ENCODE assay signal across 7 cellular contexts in genomic region chr10:97407211-97407951, GRCh38. TPM values are rescaled to one million over a fixed set of nuclear protein-coding genes. Genes with fewer than 3 reads are reported as not detected.
DNase-seq lines count a peak whose midpoint lies in the region; ATAC-seq and TF ChIP-seq lines count a peak whose summit lies in the region.

No MANE protein-coding gene starts in this region.

- peak; percentile 91 for ATAC-seq in HG02610 (IDR thresholded peaks at IDR 0.05; ENCODE audit: unreplicated experiment)

- no peaks in the 10 kb centered on the region for H3K36me3 Mint-ChIP-seq in activated naive CD4-positive, alpha-beta T cell treated with anti-CD3 and anti-CD28 coated beads, Interleukin-2, amount 50 U/mL, for 24 hours
- no peaks in the 10 kb centered on the region for H3K36me3 Mint-ChIP-seq in osteocyte (ENCODE audit: unreplicated experiment)

- H3K4me3 Mint-ChIP-seq in activated naive CD4-positive, alpha-beta T cell treated with anti-CD3 and anti-CD28 coated beads, Interleukin-2, amount 50 U/mL, for 24 hours: peak overlapping the region; percentile 66
- H3K4me3 Mint-ChIP-seq in osteocyte (ENCODE audit: unreplicated experiment): no peak overlapping the region

- H3K4me1 Mint-ChIP-seq in activated naive CD4-positive, alpha-beta T cell treated with anti-CD3 and anti-CD28 coated beads, Interleukin-2, amount 50 U/mL, for 24 hours: peaks cover 9% of the 10 kb centered on the region
- peaks cover 2% of the 10 kb centered on the region for H3K4me1 Mint-ChIP-seq in osteocyte (ENCODE audit: unreplicated experiment)

- no peaks in the 10 kb centered on the region for H3K27me3 Mint-ChIP-seq in activated naive CD4-positive, alpha-beta T cell treated with anti-CD3 and anti-CD28 coated beads, Interleukin-2, amount 50 U/mL, for 24 hours
- no peaks in the 10 kb centered on the region for H3K27me3 Mint-ChIP-seq in osteocyte (ENCODE audit: unreplicated experiment)

- peak; percentile 87 for DNase-seq in MV-4-11 (lab: John Stamatoyannopoulos, UW)
- DNase-seq in SIG-M5 (lab: John Stamatoyannopoulos, UW): peak; percentile 30
- DNase-seq in globus pallidus (ENCODE audit: low spot score): peak; percentile 68
- no peak for DNase-seq in osteocyte (ENCODE audit: extremely low spot score, unreplicated experiment)

- H3K9me3 Mint-ChIP-seq in activated naive CD4-positive, alpha-beta T cell treated with anti-CD3 and anti-CD28 coated beads, Interleukin-2, amount 50 U/mL, for 24 hours: no peaks in the 10 kb centered on the region
- no peaks in the 10 kb centered on the region for H3K9me3 Mint-ChIP-seq in osteocyte (ENCODE audit: unreplicated experiment)

- H3K27ac Mint-ChIP-seq in activated naive CD4-positive, alpha-beta T cell treated with anti-CD3 and anti-CD28 coated beads, Interleukin-2, amount 50 U/mL, for 24 hours: no peak overlapping the region
- no peak overlapping the region for H3K27ac Mint-ChIP-seq in osteocyte (ENCODE audit: unreplicated experiment)

- TF ChIP-seq CTCF in GM12874 (IDR thresholded peaks at IDR 0.05; ENCODE audit: insufficient read depth, low read depth, low read length) (peak; percentile 69), osteocyte (IDR thresholded peaks at IDR 0.05) (peak; percentile 88)

RNA-seq across cellular contexts. Expression of gene RRP12, which starts 6.2 kb away (rescaled TPM):
- total RNA-seq in osteocyte: 27.0 and 30.1 TPM in 2 replicates

RNA-seq across cellular contexts. Expression of gene PGAM1, which starts 18.6 kb away (rescaled TPM):
- 234 and 236 TPM in 2 replicates for total RNA-seq in osteocyte

RNA-seq across cellular contexts. Expression of gene EXOSC1, which starts 38.4 kb away (rescaled TPM):
- 31.9 and 32.4 TPM in 2 replicates for total RNA-seq in osteocyte

RNA-seq across cellular contexts. Expression of gene ZDHHC16, which starts 38.6 kb away (rescaled TPM):
- total RNA-seq in osteocyte: 46.9 and 50.9 TPM in 2 replicates
